ENCODE assay signal across 11 cellular contexts in genomic region chr19:4069331-4069959, GRCh38. TPM values are rescaled to one million over a fixed set of nuclear protein-coding genes. Genes with fewer than 3 reads are reported as not detected.
DNase-seq lines count a peak whose midpoint lies in the region; ATAC-seq, FAIRE-seq and TF ChIP-seq lines count a peak whose summit lies in the region.
"Had no signal": no experiment of that assay in that cellular context is flagged by ENCODE, and none has a peak within 500 bp of the region (broad histone marks: within the 10 kb centered on the region; RNA-seq: fewer than 3 reads in every experiment).

No MANE protein-coding gene starts in this region.

- FAIRE-seq in GM19239 (lab: Jason Lieb, UNC) = no peak

- H3K4me2 ChIP-seq in DOHH2 (ENCODE audit: low read length) = peak overlapping the region; percentile 51
- peak overlapping the region; percentile 45 for H3K4me2 ChIP-seq in OCI-LY7 (ENCODE audit: low read length)
- H3K4me2 ChIP-seq in neural progenitor cell = no peak overlapping the region
- H3K4me2 ChIP-seq: smooth muscle cell had no signal

- H3K4me1 Mint-ChIP-seq in activated naive CD8-positive, alpha-beta T cell (ENCODE audit: low read depth) = peaks cover 16% of the 10 kb centered on the region
- H3K4me1 Mint-ChIP-seq in neural progenitor cell = peaks cover 7% of the 10 kb centered on the region

- H3K27me3 Mint-ChIP-seq in activated naive CD8-positive, alpha-beta T cell = no peaks in the 10 kb centered on the region
- H3K27me3 Mint-ChIP-seq in neural progenitor cell (ENCODE audit: insufficient read depth, low read depth) = peaks cover 24% of the 10 kb centered on the region

- ATAC-seq in GM19395 (IDR thresholded peaks at IDR 0.05; ENCODE audit: unreplicated experiment) = no peak

- peak; percentile 38 for DNase-seq in OCI-LY7 (ENCODE audit: low spot score)
- no peak for DNase-seq in neural progenitor cell (ENCODE audit: low spot score)
- DNase-seq in suprapubic skin (ENCODE audit: low spot score in 2 of 2) = no peak
- no peak for DNase-seq in caudate nucleus (lab: John Stamatoyannopoulos, UW)
- DNase-seq in GM19239 (ENCODE audit: insufficient read length, low spot score) = no peak

- H3K4me3 Mint-ChIP-seq in activated naive CD8-positive, alpha-beta T cell = peak overlapping the region; percentile 87
- peak overlapping the region; percentile 69 for H3K4me3 Mint-ChIP-seq in neural progenitor cell

- CTCF ChIA-PET in OCI-LY7 (lab: Charles Lee; ENCODE audit: unreplicated experiment) = no interaction called here

- TF ChIP-seq EP300 in suprapubic skin (IDR thresholded peaks at IDR 0.05) = no peak

- no peak for TF ChIP-seq POLR2A in suprapubic skin (IDR thresholded peaks at IDR 0.05)

- intact Hi-C loops in OCI-LY7 (cut with micrococcal nuclease; ENCODE audit: unreplicated experiment) = loop anchor here (5.0 kb wide), 1 partner anchor 68 kb away; no protein-coding TSS in a partner anchor

- H4K20me1 ChIP-seq in DOHH2 (ENCODE audit: control insufficient read depth, insufficient read depth, low read depth, low read length) (no peaks in the 10 kb centered on the region), OCI-LY7 (ENCODE audit: insufficient read depth, low read length) (peaks cover 4% of the 10 kb centered on the region; the same call in 1 of the 2 replicates), neural progenitor cell (ENCODE audit: low read depth) (peaks cover 6% of the 10 kb centered on the region)

- WGBS in suprapubic skin = 74% methylated on average over 12 of the region's 12 CpGs

- H3K79me2 ChIP-seq in DOHH2 (ENCODE audit: control insufficient read depth, low read length) = peaks cover 14% of the 10 kb centered on the region
- peaks cover 7% of the 10 kb centered on the region for H3K79me2 ChIP-seq in OCI-LY7 (ENCODE audit: insufficient read depth, low read depth, low read length)
- H3K79me2 ChIP-seq in neural progenitor cell (ENCODE audit: low read depth) = peaks cover 6% of the 10 kb centered on the region

- H3K9me3 Mint-ChIP-seq in activated naive CD8-positive, alpha-beta T cell (ENCODE audit: low read depth) = no peaks in the 10 kb centered on the region
- H3K9me3 Mint-ChIP-seq in neural progenitor cell = no peaks in the 10 kb centered on the region

- POLR2A ChIA-PET in OCI-LY7 (lab: Charles Lee) = no interaction called here

- no TSS peak for BruUV-seq in OCI-LY7 (replicated peaks; lab: Mats Ljungman, UMichigan)

- H3F3A ChIP-seq in DOHH2 (ENCODE audit: control insufficient read depth, insufficient read depth) (peaks cover 8% of the 10 kb centered on the region), neural progenitor cell (ENCODE audit: low read depth) (peaks cover 19% of the 10 kb centered on the region)

- H3K9me2 ChIP-seq in DOHH2 (replicated peaks; ENCODE audit: control insufficient read depth, low read length) (no peaks in the 10 kb centered on the region), OCI-LY7 (ENCODE audit: insufficient read depth, low read length) (no peaks in the 10 kb centered on the region)

- H3K27ac Mint-ChIP-seq in activated naive CD8-positive, alpha-beta T cell = peak overlapping the region; percentile 64
- H3K27ac Mint-ChIP-seq in neural progenitor cell = no peak overlapping the region

- H3K9me3 ChIP-seq in DOHH2 (ENCODE audit: control insufficient read depth, insufficient read depth, low read length) (no peaks in the 10 kb centered on the region), OCI-LY7 (ENCODE audit: low read length) (no peaks in the 10 kb centered on the region), neural progenitor cell (ENCODE audit: low read depth) (no peaks in the 10 kb centered on the region), suprapubic skin (no peaks in the 10 kb centered on the region)

- peaks cover 20% of the 10 kb centered on the region for H3K4me1 ChIP-seq in DOHH2 (ENCODE audit: control insufficient read depth, low read length)
- peaks cover 20% of the 10 kb centered on the region for H3K4me1 ChIP-seq in OCI-LY7 (ENCODE audit: insufficient read depth, low read length, poor library complexity, severe bottlenecking)
- H3K4me1 ChIP-seq in neural progenitor cell = peaks cover 7% of the 10 kb centered on the region
- H3K4me1 ChIP-seq in suprapubic skin = peaks cover 17% of the 10 kb centered on the region

- H3K27ac ChIP-seq in DOHH2 (ENCODE audit: low read depth, low read length) (no peak overlapping the region), OCI-LY7 (ENCODE audit: low read depth, low read length, poor library complexity, severe bottlenecking) (no peak overlapping the region), neural progenitor cell (no peak overlapping the region), suprapubic skin (no peak overlapping the region), caudate nucleus (ENCODE audit: low read depth, low read length) (no peak overlapping the region)
- H3K27ac ChIP-seq: SK-N-MC had no signal

- no peaks in the 10 kb centered on the region for H3K36me3 Mint-ChIP-seq in activated naive CD8-positive, alpha-beta T cell
- H3K36me3 Mint-ChIP-seq in neural progenitor cell = no peaks in the 10 kb centered on the region

- H3K27me3 ChIP-seq in DOHH2 (ENCODE audit: control insufficient read depth, low read length) (no peaks in the 10 kb centered on the region), neural progenitor cell (peaks cover 37% of the 10 kb centered on the region), suprapubic skin (no peaks in the 10 kb centered on the region)
- H3K27me3 ChIP-seq: hepatocyte had no signal

- no peak for TF ChIP-seq CTCF in DOHH2 (IDR thresholded peaks at IDR 0.05; ENCODE audit: low read depth, low read length, poor library complexity, severe bottlenecking)
- no peak for TF ChIP-seq CTCF in OCI-LY7 (conservative IDR thresholded peaks at IDR 0.05; ENCODE audit: low read length)
- TF ChIP-seq CTCF in neural progenitor cell (IDR thresholded peaks at IDR 0.05) = no peak
- TF ChIP-seq CTCF in suprapubic skin (IDR thresholded peaks at IDR 0.05) = no peak

- peak overlapping the region; percentile 45 for H3K4me3 ChIP-seq in DOHH2 (ENCODE audit: low read length)
- H3K4me3 ChIP-seq in OCI-LY7 (ENCODE audit: low read depth, low read length, poor library complexity, severe bottlenecking) = no peak overlapping the region
- H3K4me3 ChIP-seq in neural progenitor cell = no peak overlapping the region
- H3K4me3 ChIP-seq in suprapubic skin = no peak overlapping the region
- H3K4me3 ChIP-seq: hepatocyte, SK-N-MC, smooth muscle cell had no signal

- H3K9ac ChIP-seq in neural progenitor cell = no peak overlapping the region

- H3K36me3 ChIP-seq in DOHH2 (ENCODE audit: control insufficient read depth, low read length) (peaks cover 8% of the 10 kb centered on the region), OCI-LY7 (ENCODE audit: insufficient read depth, low read length) (peaks cover 4% of the 10 kb centered on the region), neural progenitor cell (no peaks in the 10 kb centered on the region), suprapubic skin (no peaks in the 10 kb centered on the region)

- no peak overlapping the region for H2AFZ ChIP-seq in OCI-LY7 (ENCODE audit: low read length)
- H2AFZ ChIP-seq in neural progenitor cell (replicated peaks) = no peak overlapping the region
- H2AFZ ChIP-seq: hepatocyte had no signal

RNA-seq across cellular contexts. Expression of gene ZBTB7A, which starts 2.7 kb away (rescaled TPM):
- total RNA-seq in OCI-LY7 (2014; rRNA removed; shearing (Covaris generic)) = 13.1 and 17.2 TPM in 2 replicates
- total RNA-seq in OCI-LY7 (2022) (29.3 and 31.2 TPM in 2 replicates), neural progenitor cell (ENCODE audit: low replicate concordance) (4.0 and 10.0 TPM in 2 replicates), suprapubic skin (10 to 100 TPM; 60.3 to 94.2 (median 77.4) TPM)

RNA-seq across cellular contexts. Expression of gene MAP2K2, which starts 54.5 kb away (rescaled TPM):
- total RNA-seq in OCI-LY7 (2014; rRNA removed; shearing (Covaris generic)) = 84.7 and 105 TPM in 2 replicates
- total RNA-seq in OCI-LY7 (2022) (116 and 120 TPM in 2 replicates), neural progenitor cell (ENCODE audit: low replicate concordance) (69.7 and 176 TPM in 2 replicates), suprapubic skin (100 to 1,000 TPM in 1 of 4 donors, 10 to 100 TPM in 3; 88.0 to 103 (median 95.0) TPM)
